In the genomic region with DNA sequence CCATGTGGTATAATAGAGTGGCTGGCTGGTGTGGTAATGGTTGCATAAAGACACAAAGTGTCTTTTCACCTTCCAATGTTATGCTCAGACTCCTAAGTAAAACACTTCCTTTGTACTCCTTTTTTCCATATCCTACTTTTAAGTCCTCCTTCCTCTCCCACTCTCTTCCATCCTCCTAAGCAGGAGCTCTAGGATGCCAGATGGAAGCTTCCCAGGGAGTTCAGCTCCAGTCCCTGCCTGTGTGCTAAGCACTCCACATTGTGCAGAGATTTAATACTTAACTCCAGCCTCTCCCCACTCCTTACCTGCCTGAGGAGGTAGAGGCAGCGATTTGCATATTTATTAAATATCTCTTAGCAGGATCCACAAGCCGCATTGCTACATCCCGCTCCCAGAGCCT, we compare ENCODE assay signal across 24 cellular contexts.
"Had no signal": no experiment of that assay in that cellular context is flagged by ENCODE, and none has a peak within 500 bp of the region (broad histone marks: within the 10 kb centered on the region; RNA-seq: fewer than 3 reads in every experiment).

No MANE protein-coding gene starts in this region.

- ATAC-seq: foreskin keratinocyte; gastroesophageal sphincter; heart left ventricle; left cardiac atrium; left lung; mucosa of descending colon; natural killer cell treated with Interleukin-12 subunit alpha and Interleukin-12 subunit beta and Interleukin-15 and Interleukin-18, amount 100 ng/mL, for 72 hours; right lobe of liver; stimulated activated naive CD8-positive, alpha-beta T cell treated with anti-CD3 and anti-CD28 coated beads, Interleukin-15, amount 100 ng/mL, for 72 hours had no signal

- DNase-seq: colonic mucosa; effector memory CD4-positive, alpha-beta T cell; foreskin keratinocyte; heart left ventricle; left cardiac atrium; left lung; mesenchymal stem cell; mucosa of descending colon; naive B cell; right lobe of liver; small intestine; stimulated activated CD4-positive, alpha-beta T cell treated with anti-CD3 and anti-CD28 coated beads, Interleukin-15, amount 100 ng/mL, for 24 hours; stimulated activated CD4-positive, alpha-beta T cell treated with anti-CD3 and anti-CD28 coated beads, Interleukin-4, amount 100 ng/mL, for 1 hour; stimulated activated CD8-positive, alpha-beta memory T cell treated with anti-CD3 and anti-CD28 coated beads, Interleukin-4, amount 100 ng/mL, for 48 hours; stimulated activated naive CD4-positive, alpha-beta T cell; stimulated activated naive CD8-positive, alpha-beta T cell treated with anti-CD3 and anti-CD28 coated beads, Interleukin-15, amount 100 ng/mL, for 72 hours; testis; upper lobe of left lung had no signal

- H3K27ac ChIP-seq: colonic mucosa, esophagus muscularis mucosa, foreskin keratinocyte, gastroesophageal sphincter, heart left ventricle, hepatocyte, left lung, parathyroid adenoma, right lobe of liver, testis, tibial nerve, upper lobe of left lung had no signal
